In genomic region chr20:42985628-42986027, GRCh38 we compare ENCODE assay signal across 19 cellular contexts.
"Had no signal": no experiment of that assay in that cellular context is flagged by ENCODE, and none has a peak within 500 bp of the region (broad histone marks: within the 10 kb centered on the region; RNA-seq: fewer than 3 reads in every experiment).

No MANE protein-coding gene starts in this region.

- H3K27me3 ChIP-seq: breast epithelium, heart right ventricle, testis had no signal

- H3K4me1 ChIP-seq: breast epithelium, heart right ventricle, testis had no signal

- H3K4me3 ChIP-seq: breast epithelium, heart right ventricle, testis had no signal

- H3K36me3 ChIP-seq: breast epithelium, heart right ventricle, WERI-Rb-1 had no signal

- H3K27ac ChIP-seq: heart right ventricle, testis, WERI-Rb-1 had no signal

- DNase-seq: activated CD4-positive, alpha-beta T cell treated with anti-CD3 and anti-CD28 coated beads for 1 hour; activated CD4-positive, alpha-beta T cell treated with anti-CD3 and anti-CD28 coated beads, Interleukin-2, amount 50 U/mL, for 4 hours; activated CD8-positive, alpha-beta memory T cell treated with anti-CD3 and anti-CD28 coated beads for 24 hours; activated CD8-positive, alpha-beta memory T cell treated with anti-CD3 and anti-CD28 coated beads, Interleukin-2, amount 50 U/mL, for 4 hours; activated naive CD4-positive, alpha-beta T cell treated with Interleukin-2 at 50 U/mL for 16 hours; activated naive CD8-positive, alpha-beta T cell treated with anti-CD3 and anti-CD28 coated beads, Interleukin-2, amount 10 ng/mL, durations not matched to agents 7 days and 5 days; activated T-cell treated with anti-CD3 and anti-CD28 coated beads, Interleukin-2, amount 50 U/mL, for 24 hours; amniotic stem cell; heart right ventricle; left colon; posterior cingulate gyrus; stimulated activated CD4-positive, alpha-beta T cell treated with anti-CD3 and anti-CD28 coated beads, Interleukin-2, amount 100 ng/mL, for 48 hours; stimulated activated CD8-positive, alpha-beta memory T cell treated with anti-CD3 and anti-CD28 coated beads, Interleukin-4, amount 100 ng/mL, for 48 hours; stimulated activated naive B cell treated with anti-CD40 and anti-IgM and Interleukin-4, amounts not matched to agents 10 μg/mL and 1 μg/mL and 100 μg/mL, for 72 hours; T-helper 1 cell; testis; trophoblast cell; WERI-Rb-1 had no signal

- H3K9me3 ChIP-seq: breast epithelium, heart right ventricle, testis had no signal
